ENCODE assay signal across 22 cellular contexts in genomic region chr10:27687326-27687725, GRCh38. TPM values are rescaled to one million over a fixed set of nuclear protein-coding genes. Genes with fewer than 3 reads are reported as not detected.
"Had no signal": no experiment of that assay in that cellular context is flagged by ENCODE, and none has a peak within 500 bp of the region (broad histone marks: within the 10 kb centered on the region; RNA-seq: fewer than 3 reads in every experiment).

No MANE protein-coding gene starts in this region.

- H3K4me3 ChIP-seq: ascending aorta, cardiac muscle cell, colonic mucosa, psoas muscle, spleen, suprapubic skin had no signal

- H3K4me1 ChIP-seq: colonic mucosa, psoas muscle, spleen, suprapubic skin had no signal

- H3K27ac ChIP-seq: ascending aorta, cardiac muscle cell, colonic mucosa, psoas muscle, spleen, suprapubic skin had no signal

- DNase-seq: activated CD4-positive, alpha-beta memory T cell treated with anti-CD3 and anti-CD28 coated beads for 36 hours; activated CD4-positive, alpha-beta T cell treated with anti-CD3 and anti-CD28 coated beads for 36 hours; activated CD8-positive, alpha-beta memory T cell treated with anti-CD3 and anti-CD28 coated beads, Interleukin-2, amount 10 ng/mL, durations not matched to agents 7 days and 5 days; activated naive CD4-positive, alpha-beta T cell treated with anti-CD3 and anti-CD28 coated beads for 36 hours; activated naive CD8-positive, alpha-beta T cell treated with anti-CD3 and anti-CD28 coated beads, Interleukin-2, amount 50 U/mL, for 24 hours; activated T-cell treated with anti-CD3 and anti-CD28 coated beads, Interleukin-2, amount 50 U/mL, for 1 hour; colonic mucosa; effector CD4-positive, alpha-beta T cell; foreskin melanocyte; kidney glomerular epithelial cell; mesendoderm; psoas muscle; spleen; T-helper 2 cell had no signal

- H3K4me1 Mint-ChIP-seq: activated CD4-positive, alpha-beta T cell treated with anti-CD3 and anti-CD28 coated beads for 36 hours; activated CD8-positive, alpha-beta memory T cell treated with anti-CD3 and anti-CD28 coated beads, Interleukin-2, amount 10 ng/mL, durations not matched to agents 7 days and 5 days; activated naive CD8-positive, alpha-beta T cell treated with anti-CD3 and anti-CD28 coated beads, Interleukin-2, amount 50 U/mL, for 24 hours had no signal

- H3K9me3 Mint-ChIP-seq: activated naive CD4-positive, alpha-beta T cell treated with anti-CD3 and anti-CD28 coated beads for 36 hours; activated naive CD8-positive, alpha-beta T cell treated with anti-CD3 and anti-CD28 coated beads, Interleukin-2, amount 50 U/mL, for 24 hours; activated T-helper 2 cell treated with anti-CD3 and anti-CD28 coated beads, Interferon-gamma antibody, Interleukin-2, Interleukin-4, amounts not matched to agents 10 μg/mL and 5 μg/mL and 100 μg/mL, durations not matched to agents 14 hours and 24 hours and 36 hours; natural killer cell treated with Interleukin-12 subunit alpha and Interleukin-12 subunit beta and Interleukin-15 and Interleukin-18, amount 100 ng/mL, for 72 hours; stimulated activated naive CD8-positive, alpha-beta T cell treated with anti-CD3 and anti-CD28 coated beads, Interleukin-15, Interleukin-2, amounts not matched to agents 100 ng/mL and 50 ng/mL, for 24 hours had no signal

- H3K27me3 Mint-ChIP-seq: type B pancreatic cell had no signal

- H3K36me3 ChIP-seq: ascending aorta, cardiac muscle cell, colonic mucosa, spleen, suprapubic skin had no signal

- ATAC-seq: activated CD4-positive, alpha-beta T cell treated with anti-CD3 and anti-CD28 coated beads for 36 hours; activated CD8-positive, alpha-beta memory T cell treated with anti-CD3 and anti-CD28 coated beads, Interleukin-2, amount 10 ng/mL, durations not matched to agents 7 days and 5 days; activated naive CD8-positive, alpha-beta T cell treated with anti-CD3 and anti-CD28 coated beads, Interleukin-2, amount 50 U/mL, for 24 hours; natural killer cell treated with Interleukin-12 subunit alpha and Interleukin-12 subunit beta and Interleukin-15 and Interleukin-18, amount 100 ng/mL, for 72 hours; psoas muscle; sciatic nerve had no signal

- H3K27ac Mint-ChIP-seq: activated CD4-positive, alpha-beta memory T cell treated with anti-CD3 and anti-CD28 coated beads for 36 hours; activated CD4-positive, alpha-beta T cell treated with anti-CD3 and anti-CD28 coated beads for 36 hours; activated CD8-positive, alpha-beta memory T cell treated with anti-CD3 and anti-CD28 coated beads, Interleukin-2, amount 10 ng/mL, durations not matched to agents 7 days and 5 days; activated naive CD4-positive, alpha-beta T cell treated with anti-CD3 and anti-CD28 coated beads for 36 hours; activated naive CD8-positive, alpha-beta T cell treated with anti-CD3 and anti-CD28 coated beads, Interleukin-2, amount 50 U/mL, for 24 hours; activated T-helper 2 cell treated with anti-CD3 and anti-CD28 coated beads, Interferon-gamma antibody, Interleukin-2, Interleukin-4, amounts not matched to agents 10 μg/mL and 5 μg/mL and 100 μg/mL, durations not matched to agents 14 hours and 24 hours and 36 hours; natural killer cell treated with Interleukin-12 subunit alpha and Interleukin-12 subunit beta and Interleukin-15 and Interleukin-18, amount 100 ng/mL, for 72 hours; stimulated activated naive CD8-positive, alpha-beta T cell treated with anti-CD3 and anti-CD28 coated beads, Interleukin-15, Interleukin-2, amounts not matched to agents 100 ng/mL and 50 ng/mL, for 24 hours; type B pancreatic cell had no signal

- H3K4me3 Mint-ChIP-seq: activated CD4-positive, alpha-beta memory T cell treated with anti-CD3 and anti-CD28 coated beads for 36 hours; activated CD4-positive, alpha-beta T cell treated with anti-CD3 and anti-CD28 coated beads for 36 hours; activated CD8-positive, alpha-beta memory T cell treated with anti-CD3 and anti-CD28 coated beads, Interleukin-2, amount 10 ng/mL, durations not matched to agents 7 days and 5 days; activated naive CD4-positive, alpha-beta T cell treated with anti-CD3 and anti-CD28 coated beads for 36 hours; activated naive CD8-positive, alpha-beta T cell treated with anti-CD3 and anti-CD28 coated beads, Interleukin-2, amount 50 U/mL, for 24 hours; natural killer cell treated with Interleukin-12 subunit alpha and Interleukin-12 subunit beta and Interleukin-15 and Interleukin-18, amount 100 ng/mL, for 72 hours; stimulated activated naive CD8-positive, alpha-beta T cell treated with anti-CD3 and anti-CD28 coated beads, Interleukin-15, Interleukin-2, amounts not matched to agents 100 ng/mL and 50 ng/mL, for 24 hours; type B pancreatic cell had no signal

- H3K27me3 ChIP-seq: ascending aorta, cardiac muscle cell, colonic mucosa, spleen, suprapubic skin had no signal

- H3K9me3 ChIP-seq: ascending aorta, colonic mucosa, psoas muscle, suprapubic skin had no signal

- H3K36me3 Mint-ChIP-seq: activated CD4-positive, alpha-beta memory T cell treated with anti-CD3 and anti-CD28 coated beads for 36 hours; activated CD8-positive, alpha-beta memory T cell treated with anti-CD3 and anti-CD28 coated beads, Interleukin-2, amount 10 ng/mL, durations not matched to agents 7 days and 5 days; natural killer cell treated with Interleukin-12 subunit alpha and Interleukin-12 subunit beta and Interleukin-15 and Interleukin-18, amount 100 ng/mL, for 72 hours; type B pancreatic cell had no signal

RNA-seq across cellular contexts. Expression of gene MKX, which starts 58.3 kb away (rescaled TPM):
- total RNA-seq: activated CD8-positive, alpha-beta memory T cell treated with anti-CD3 and anti-CD28 coated beads, Interleukin-2, amount 10 ng/mL, durations not matched to agents 7 days and 5 days; activated T-helper 2 cell treated with anti-CD3 and anti-CD28 coated beads, Interferon-gamma antibody, Interleukin-2, Interleukin-4, amounts not matched to agents 10 μg/mL and 5 μg/mL and 100 μg/mL, durations not matched to agents 14 hours and 24 hours and 36 hours had no signal
